In genomic region chr2:168245074-168245825, GRCh38 we compare ENCODE assay signal across 1 cellular context.
TF ChIP-seq lines count a peak whose summit lies in the region.

No MANE protein-coding gene starts in this region.

TF ChIP-seq in IMR-90, 13 proteins besides CTCF, POLR2A, EP300 and RAD21 (continued from another document):
- TF ChIP-seq CEBPB (IDR thresholded peaks at IDR 0.05; ENCODE audit: low read depth, low read length) = peak; percentile 62; the same call in 1 of the 2 replicates
